In genomic region chr14:49303952-49304516, GRCh38 we compare ENCODE assay signal across 10 cellular contexts.
DNase-seq lines count a peak whose midpoint lies in the region; ATAC-seq and TF ChIP-seq lines count a peak whose summit lies in the region.
"Had no signal": no experiment of that assay in that cellular context is flagged by ENCODE, and none has a peak within 500 bp of the region (broad histone marks: within the 10 kb centered on the region; RNA-seq: fewer than 3 reads in every experiment).

No MANE protein-coding gene starts in this region.

- H3K27me3 ChIP-seq in GM23338 (ENCODE audit: insufficient read depth): no peaks in the 10 kb centered on the region
- no peaks in the 10 kb centered on the region for H3K27me3 ChIP-seq in suprapubic skin
- H3K27me3 ChIP-seq: SJSA1 had no signal

- no peak overlapping the region for H3K27ac Mint-ChIP-seq in GM23338
- no peak overlapping the region for H3K27ac Mint-ChIP-seq in stimulated activated effector memory CD8-positive, alpha-beta T cell treated with anti-CD3 and anti-CD28 coated beads, Interleukin-12 subunit alpha, Interleukin-12 subunit beta, amount 100 ng/mL, for 72 hours
- H3K27ac Mint-ChIP-seq: brain had no signal

- no peak for TF ChIP-seq POLR2A in suprapubic skin (IDR thresholded peaks at IDR 0.05)

- WGBS in suprapubic skin: 24% methylated on average over 5 of the region's 5 CpGs

- H3K9me2 ChIP-seq in GM23338 (ENCODE audit: insufficient read depth): no peaks in the 10 kb centered on the region

- H3K4me2 ChIP-seq in GM23338: no peak overlapping the region

- H3K4me1 ChIP-seq in GM23338 (ENCODE audit: insufficient read depth): no peaks in the 10 kb centered on the region
- H3K4me1 ChIP-seq in suprapubic skin: no peaks in the 10 kb centered on the region
- H3K4me1 ChIP-seq: SJSA1 had no signal

- H3K36me3 ChIP-seq in GM23338 (ENCODE audit: insufficient read depth): no peaks in the 10 kb centered on the region
- no peaks in the 10 kb centered on the region for H3K36me3 ChIP-seq in suprapubic skin
- H3K36me3 ChIP-seq: SJSA1 had no signal

- ATAC-seq in GM23338: peak; percentile 86
- no peak for ATAC-seq in stimulated activated effector memory CD8-positive, alpha-beta T cell treated with anti-CD3 and anti-CD28 coated beads, Interleukin-12 subunit alpha, Interleukin-12 subunit beta, amount 100 ng/mL, for 72 hours
- ATAC-seq in HG02588 (IDR thresholded peaks at IDR 0.05; ENCODE audit: unreplicated experiment): no peak
- ATAC-seq in GM21717 (IDR thresholded peaks at IDR 0.05; ENCODE audit: unreplicated experiment): no peak

- no peak for TF ChIP-seq EP300 in suprapubic skin (IDR thresholded peaks at IDR 0.05)

- H3K27me3 Mint-ChIP-seq in GM23338 (ENCODE audit: insufficient read depth, low read depth, poor library complexity): no peaks in the 10 kb centered on the region

- DNase-seq in GM23338 (ENCODE audit: low spot score): peak; percentile 84
- DNase-seq in NCI-H226: peak; percentile 24
- peak; percentile 43 to 56 for DNase-seq in cardiac fibroblast (ENCODE audit: low read depth in 2 of 2)
- DNase-seq in middle frontal gyrus (ENCODE audit: extremely low spot score, low spot score): peak; percentile 20
- no peak for DNase-seq in suprapubic skin (ENCODE audit: low spot score in 2 of 2)
- no peak for DNase-seq in stimulated activated effector memory CD8-positive, alpha-beta T cell treated with anti-CD3 and anti-CD28 coated beads, Interleukin-12 subunit alpha, Interleukin-12 subunit beta, amount 100 ng/mL, for 72 hours (ENCODE audit: low spot score in 2 of 2)

- H3K4me1 Mint-ChIP-seq in GM23338: no peaks in the 10 kb centered on the region
- no peaks in the 10 kb centered on the region for H3K4me1 Mint-ChIP-seq in stimulated activated effector memory CD8-positive, alpha-beta T cell treated with anti-CD3 and anti-CD28 coated beads, Interleukin-12 subunit alpha, Interleukin-12 subunit beta, amount 100 ng/mL, for 72 hours

- no peak overlapping the region for H3K4me3 ChIP-seq in GM23338
- H3K4me3 ChIP-seq in cardiac fibroblast (replicated peaks in 1 of 2; ENCODE audit: low read depth in 2 of 2, low read length in 2 of 2): no peak overlapping the region
- no peak overlapping the region for H3K4me3 ChIP-seq in suprapubic skin
- H3K4me3 ChIP-seq: SJSA1 had no signal

- H2AFZ ChIP-seq in GM23338: no peak overlapping the region

- H3K9me3 ChIP-seq in suprapubic skin: no peaks in the 10 kb centered on the region
- H3K9me3 ChIP-seq: SJSA1 had no signal

- no peaks in the 10 kb centered on the region for H3K36me3 Mint-ChIP-seq in GM23338 (ENCODE audit: low read depth)
- H3K36me3 Mint-ChIP-seq in stimulated activated effector memory CD8-positive, alpha-beta T cell treated with anti-CD3 and anti-CD28 coated beads, Interleukin-12 subunit alpha, Interleukin-12 subunit beta, amount 100 ng/mL, for 72 hours: no peaks in the 10 kb centered on the region
- H3K36me3 Mint-ChIP-seq: brain had no signal

- H3K79me2 ChIP-seq in GM23338 (replicated peaks; ENCODE audit: insufficient read depth): no peaks in the 10 kb centered on the region

- H3K27ac ChIP-seq in GM23338 (ENCODE audit: low read depth) (no peak overlapping the region), suprapubic skin (no peak overlapping the region)
- H3K27ac ChIP-seq: SJSA1 had no signal

- TF ChIP-seq CTCF in GM23338 (conservative IDR thresholded peaks at IDR 0.05; ENCODE audit: low read depth in 2 of 2): no peak
- no peak for TF ChIP-seq CTCF in cardiac fibroblast (IDR thresholded peaks at IDR 0.05; ENCODE audit: low read depth, low read length)
- no peak for TF ChIP-seq CTCF in suprapubic skin (IDR thresholded peaks at IDR 0.05)

- H3F3A ChIP-seq in GM23338 (replicated peaks; ENCODE audit: low read depth): no peaks in the 10 kb centered on the region

- H3K9me3 Mint-ChIP-seq in GM23338: no peaks in the 10 kb centered on the region
- H3K9me3 Mint-ChIP-seq in stimulated activated effector memory CD8-positive, alpha-beta T cell treated with anti-CD3 and anti-CD28 coated beads, Interleukin-12 subunit alpha, Interleukin-12 subunit beta, amount 100 ng/mL, for 72 hours: peaks cover 2% of the 10 kb centered on the region
- H3K9me3 Mint-ChIP-seq: brain had no signal

- no peaks in the 10 kb centered on the region for H4K20me1 ChIP-seq in GM23338 (replicated peaks; ENCODE audit: insufficient read depth)

- no peak overlapping the region for H3K4me3 Mint-ChIP-seq in GM23338
- no peak overlapping the region for H3K4me3 Mint-ChIP-seq in stimulated activated effector memory CD8-positive, alpha-beta T cell treated with anti-CD3 and anti-CD28 coated beads, Interleukin-12 subunit alpha, Interleukin-12 subunit beta, amount 100 ng/mL, for 72 hours

TF ChIP-seq in GM23338, 12 proteins besides CTCF, POLR2A, EP300 and RAD21 (continues in another document):
- no peak for TF ChIP-seq NANOG (IDR thresholded peaks at IDR 0.05; ENCODE audit: borderline replicate concordance)
- 0 out of 2 replicates have a peak, but pooled peaks have one; percentile 28 for TF ChIP-seq ZNF462 (CRISPR knock-in tag; IDR thresholded peaks at IDR 0.05)

Comparison
In these comparisons a context has a peak if more than half of its experiments do, and no peak if none do; other contexts are left out.
1. DNase-seq: peak in GM23338 (single experiment), NCI-H226 (single experiment), cardiac fibroblast (2 of 2) and middle frontal gyrus (single experiment); none in suprapubic skin (0 of 2) and stimulated activated effector memory CD8-positive, alpha-beta T cell treated with anti-CD3 and anti-CD28 coated beads, Interleukin-12 subunit alpha, Interleukin-12 subunit beta, amount 100 ng/mL, for 72 hours (0 of 2).